10 cellular contexts compared by ENCODE assay signal in genomic region chr1:243731301-243731891, GRCh38.
DNase-seq lines count a peak whose midpoint lies in the region; ATAC-seq, FAIRE-seq and TF ChIP-seq lines count a peak whose summit lies in the region.
"Had no signal": no experiment of that assay in that cellular context is flagged by ENCODE, and none has a peak within 500 bp of the region (broad histone marks: within the 10 kb centered on the region; RNA-seq: fewer than 3 reads in every experiment).

No MANE protein-coding gene starts in this region.

- no peak for TF ChIP-seq CTCF in D721Med (IDR thresholded peaks at IDR 0.05; ENCODE audit: insufficient read depth, missing control alignments)

- DNase-seq in D721Med (ENCODE audit: insufficient read length, low spot score) (no peak), NCI-H2029 treated with DMSO at 0.1 percent for 48 hours (lab: John Stamatoyannopoulos, UW) (peak; percentile 66), cerebellar cortex (ENCODE audit: low spot score) (peak; percentile 45), mucosa of gallbladder (ENCODE audit: low spot score) (peak; percentile 63), NCI-H2171 treated with DMSO at 0.1 percent for 48 hours (lab: John Stamatoyannopoulos, UW) (no peak), NCI-H526 (lab: John Stamatoyannopoulos, UW) (no peak)
- DNase-seq: Caco-2 had no signal

- ATAC-seq in HG03354 (IDR thresholded peaks at IDR 0.05; ENCODE audit: poor library complexity, severe bottlenecking, unreplicated experiment) = no peak
- no peak for ATAC-seq in HG02884 (IDR thresholded peaks at IDR 0.05; ENCODE audit: unreplicated experiment)
- ATAC-seq: T-cell had no signal

- FAIRE-seq in D721Med (lab: Jason Lieb, UNC) = peak; percentile 88

Comparison
In these comparisons a context has a peak if more than half of its experiments do, and no peak if none do; other contexts are left out.
1. DNase-seq: peak in NCI-H2029 treated with DMSO at 0.1 percent for 48 hours (single experiment), cerebellar cortex (single experiment) and mucosa of gallbladder (single experiment); none in D721Med (single experiment), NCI-H2171 treated with DMSO at 0.1 percent for 48 hours (single experiment) and NCI-H526 (0 of 2).